In genomic region chr3:143103633-143104032, GRCh38 we compare ENCODE assay signal across 27 cellular contexts. TPM values are rescaled to one million over a fixed set of nuclear protein-coding genes. Genes with fewer than 3 reads are reported as not detected.
A peak's percentile ranks its signal among the peaks of the same experiment; 100 is the strongest.
DNase-seq lines count a peak whose midpoint lies in the region; ATAC-seq, FAIRE-seq and TF ChIP-seq lines count a peak whose summit lies in the region.
"Had no signal": no experiment of that assay in that cellular context is flagged by ENCODE, and none has a peak within 500 bp of the region (broad histone marks: within the 10 kb centered on the region; RNA-seq: fewer than 3 reads in every experiment).

No MANE protein-coding gene starts in this region.

- no peaks in the 10 kb centered on the region for H3K36me3 Mint-ChIP-seq in stimulated activated effector memory CD8-positive, alpha-beta T cell treated with anti-CD3 and anti-CD28 coated beads, Interleukin-12 subunit alpha, Interleukin-12 subunit beta, amount 100 ng/mL, for 72 hours
- peaks cover 11% of the 10 kb centered on the region for H3K36me3 Mint-ChIP-seq in endothelial cell (ENCODE audit: low read depth, unreplicated experiment)

- peak; percentile 65 for ATAC-seq in GM18508 (IDR thresholded peaks at IDR 0.05; ENCODE audit: insufficient read depth, unreplicated experiment)
- peak; percentile 69 for ATAC-seq in GM19035 (IDR thresholded peaks at IDR 0.05; ENCODE audit: unreplicated experiment)
- ATAC-seq in HG02759 (IDR thresholded peaks at IDR 0.05; ENCODE audit: unreplicated experiment): peak; percentile 85
- peak; percentile 42 for ATAC-seq in stimulated activated effector memory CD8-positive, alpha-beta T cell treated with anti-CD3 and anti-CD28 coated beads, Interleukin-12 subunit alpha, Interleukin-12 subunit beta, amount 100 ng/mL, for 72 hours
- ATAC-seq: left colon had no signal

- no peak for TF ChIP-seq CTCF in endothelial cell (IDR thresholded peaks at IDR 0.05; ENCODE audit: unreplicated experiment)

- no peaks in the 10 kb centered on the region for H3K27me3 Mint-ChIP-seq in endothelial cell (ENCODE audit: unreplicated experiment)

- no peak for DNase-seq in stimulated activated effector memory CD8-positive, alpha-beta T cell treated with anti-CD3 and anti-CD28 coated beads, Interleukin-12 subunit alpha, Interleukin-12 subunit beta, amount 100 ng/mL, for 72 hours (ENCODE audit: low spot score in 2 of 2)
- DNase-seq in activated CD8-positive, alpha-beta memory T cell treated with anti-CD3 and anti-CD28 coated beads, Interleukin-2, amount 50 U/mL, for 4 hours: no peak
- DNase-seq in superior temporal gyrus (ENCODE audit: extremely low spot score) (no peak), frontal cortex (ENCODE audit: low spot score in 2 of 2) (no peak), endothelial cell (ENCODE audit: low spot score) (no peak)
- DNase-seq: activated CD4-positive, alpha-beta T cell treated with anti-CD3 and anti-CD28 coated beads for 4 hours; activated gamma-delta T cell; activated T-cell treated with anti-CD3 and anti-CD28 coated beads, Interleukin-2, amount 50 U/mL, for 24 hours; colonic mucosa; DMS53; effector CD4-positive, alpha-beta T cell; GOT3; HFFc6; left colon; mammary epithelial cell; NCI-H146; NCI-H2107; NCI-H345; NCI-H69; Right ventricle myocardium superior; stimulated activated CD4-positive, alpha-beta T cell treated with anti-CD3 and anti-CD28 coated beads, Interleukin-4, amount 100 ng/mL, for 24 hours had no signal

- no peak for FAIRE-seq in frontal cortex (lab: Jason Lieb, UNC)
- FAIRE-seq: astrocyte had no signal

- peaks cover 11% of the 10 kb centered on the region for H3K9me3 Mint-ChIP-seq in stimulated activated effector memory CD8-positive, alpha-beta T cell treated with anti-CD3 and anti-CD28 coated beads, Interleukin-12 subunit alpha, Interleukin-12 subunit beta, amount 100 ng/mL, for 72 hours
- peaks cover 7% of the 10 kb centered on the region for H3K9me3 Mint-ChIP-seq in endothelial cell (ENCODE audit: unreplicated experiment)

- H3K4me3 Mint-ChIP-seq in stimulated activated effector memory CD8-positive, alpha-beta T cell treated with anti-CD3 and anti-CD28 coated beads, Interleukin-12 subunit alpha, Interleukin-12 subunit beta, amount 100 ng/mL, for 72 hours: no peak overlapping the region
- no peak overlapping the region for H3K4me3 Mint-ChIP-seq in endothelial cell (ENCODE audit: unreplicated experiment)
- H3K4me3 Mint-ChIP-seq: activated T-cell treated with anti-CD3 and anti-CD28 coated beads, Interleukin-2, amount 50 U/mL, for 24 hours; HFFc6; nephron had no signal

- no peak overlapping the region for H3K27ac Mint-ChIP-seq in stimulated activated effector memory CD8-positive, alpha-beta T cell treated with anti-CD3 and anti-CD28 coated beads, Interleukin-12 subunit alpha, Interleukin-12 subunit beta, amount 100 ng/mL, for 72 hours
- H3K27ac Mint-ChIP-seq in endothelial cell (ENCODE audit: unreplicated experiment): no peak overlapping the region
- H3K27ac Mint-ChIP-seq: activated T-cell treated with anti-CD3 and anti-CD28 coated beads, Interleukin-2, amount 50 U/mL, for 24 hours; HFFc6; nephron had no signal

- H3K4me1 Mint-ChIP-seq in stimulated activated effector memory CD8-positive, alpha-beta T cell treated with anti-CD3 and anti-CD28 coated beads, Interleukin-12 subunit alpha, Interleukin-12 subunit beta, amount 100 ng/mL, for 72 hours: no peaks in the 10 kb centered on the region
- H3K4me1 Mint-ChIP-seq in endothelial cell (ENCODE audit: unreplicated experiment): no peaks in the 10 kb centered on the region

RNA-seq across cellular contexts. Expression of gene CHST2, which starts 15.9 kb away (rescaled TPM):
- total RNA-seq in frontal cortex (44.4 TPM), endothelial cell (ENCODE audit: unreplicated experiment) (12.9 TPM)
- total RNA-seq: HT-29 had no signal
